Comparison of ENCODE assay signal across 1 cellular context in the genomic region with DNA sequence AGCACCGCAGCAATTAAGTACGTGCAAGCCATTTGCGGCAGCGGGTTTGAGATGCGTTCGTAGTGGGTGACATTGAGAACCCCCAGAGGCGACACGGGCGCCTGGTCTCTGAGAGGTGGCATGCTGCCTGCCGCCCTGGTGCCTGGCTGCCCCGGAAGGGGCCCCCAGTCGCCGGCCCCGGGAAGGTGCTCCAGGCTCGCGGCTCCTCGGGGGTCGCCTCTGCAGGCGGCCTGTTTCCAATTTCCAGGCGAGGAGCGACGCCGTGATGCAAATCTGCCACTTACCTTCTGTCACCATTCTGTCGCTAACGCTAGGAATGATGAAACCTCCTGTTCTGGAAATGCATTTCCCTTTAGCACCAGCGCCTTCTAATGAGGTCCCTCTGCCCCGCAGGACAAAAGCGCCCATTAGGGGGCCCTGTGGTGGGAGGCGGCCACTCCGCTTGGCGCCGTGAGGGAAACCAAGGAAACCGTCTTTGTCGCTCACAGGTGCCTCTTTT.
TF ChIP-seq lines count a peak whose summit lies in the region.

No MANE protein-coding gene starts in this region.

TF ChIP-seq in HEK293, 187 proteins besides CTCF, POLR2A, EP300 and RAD21 (continued from another document):
- TF ChIP-seq, protein P1, sequence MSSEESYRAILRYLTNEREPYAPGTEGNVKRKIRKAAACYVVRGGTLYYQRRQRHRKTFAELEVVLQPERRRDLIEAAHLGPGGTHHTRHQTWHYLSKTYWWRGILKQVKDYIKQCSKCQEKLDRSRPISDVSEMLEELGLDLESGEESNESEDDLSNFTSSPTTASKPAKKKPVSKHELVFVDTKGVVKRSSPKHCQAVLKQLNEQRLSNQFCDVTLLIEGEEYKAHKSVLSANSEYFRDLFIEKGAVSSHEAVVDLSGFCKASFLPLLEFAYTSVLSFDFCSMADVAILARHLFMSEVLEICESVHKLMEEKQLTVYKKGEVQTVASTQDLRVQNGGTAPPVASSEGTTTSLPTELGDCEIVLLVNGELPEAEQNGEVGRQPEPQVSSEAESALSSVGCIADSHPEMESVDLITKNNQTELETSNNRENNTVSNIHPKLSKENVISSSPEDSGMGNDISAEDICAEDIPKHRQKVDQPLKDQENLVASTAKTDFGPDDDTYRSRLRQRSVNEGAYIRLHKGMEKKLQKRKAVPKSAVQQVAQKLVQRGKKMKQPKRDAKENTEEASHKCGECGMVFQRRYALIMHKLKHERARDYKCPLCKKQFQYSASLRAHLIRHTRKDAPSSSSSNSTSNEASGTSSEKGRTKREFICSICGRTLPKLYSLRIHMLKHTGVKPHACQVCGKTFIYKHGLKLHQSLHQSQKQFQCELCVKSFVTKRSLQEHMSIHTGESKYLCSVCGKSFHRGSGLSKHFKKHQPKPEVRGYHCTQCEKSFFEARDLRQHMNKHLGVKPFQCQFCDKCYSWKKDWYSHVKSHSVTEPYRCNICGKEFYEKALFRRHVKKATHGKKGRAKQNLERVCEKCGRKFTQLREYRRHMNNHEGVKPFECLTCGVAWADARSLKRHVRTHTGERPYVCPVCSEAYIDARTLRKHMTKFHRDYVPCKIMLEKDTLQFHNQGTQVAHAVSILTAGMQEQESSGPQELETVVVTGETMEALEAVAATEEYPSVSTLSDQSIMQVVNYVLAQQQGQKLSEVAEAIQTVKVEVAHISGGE (tag by site-specific recombination; conservative IDR thresholded peaks at IDR 0.05; ENCODE audit: low read depth) = no peak
- TF ChIP-seq ZNF449 (tag by site-specific recombination; IDR thresholded peaks at IDR 0.05) (no peak), ZNF354C (tag by site-specific recombination; IDR thresholded peaks at IDR 0.05; ENCODE audit: borderline replicate concordance, low read depth) (no peak), ZIC2 (tag by site-specific recombination; IDR thresholded peaks at IDR 0.05) (peak; percentile 71), ZNF223 (tag by site-specific recombination; IDR thresholded peaks at IDR 0.05) (no peak), ZBTB6 (tag by site-specific recombination; IDR thresholded peaks at IDR 0.05) (no peak)
